1 cellular context compared by ENCODE assay signal in the genomic region with DNA sequence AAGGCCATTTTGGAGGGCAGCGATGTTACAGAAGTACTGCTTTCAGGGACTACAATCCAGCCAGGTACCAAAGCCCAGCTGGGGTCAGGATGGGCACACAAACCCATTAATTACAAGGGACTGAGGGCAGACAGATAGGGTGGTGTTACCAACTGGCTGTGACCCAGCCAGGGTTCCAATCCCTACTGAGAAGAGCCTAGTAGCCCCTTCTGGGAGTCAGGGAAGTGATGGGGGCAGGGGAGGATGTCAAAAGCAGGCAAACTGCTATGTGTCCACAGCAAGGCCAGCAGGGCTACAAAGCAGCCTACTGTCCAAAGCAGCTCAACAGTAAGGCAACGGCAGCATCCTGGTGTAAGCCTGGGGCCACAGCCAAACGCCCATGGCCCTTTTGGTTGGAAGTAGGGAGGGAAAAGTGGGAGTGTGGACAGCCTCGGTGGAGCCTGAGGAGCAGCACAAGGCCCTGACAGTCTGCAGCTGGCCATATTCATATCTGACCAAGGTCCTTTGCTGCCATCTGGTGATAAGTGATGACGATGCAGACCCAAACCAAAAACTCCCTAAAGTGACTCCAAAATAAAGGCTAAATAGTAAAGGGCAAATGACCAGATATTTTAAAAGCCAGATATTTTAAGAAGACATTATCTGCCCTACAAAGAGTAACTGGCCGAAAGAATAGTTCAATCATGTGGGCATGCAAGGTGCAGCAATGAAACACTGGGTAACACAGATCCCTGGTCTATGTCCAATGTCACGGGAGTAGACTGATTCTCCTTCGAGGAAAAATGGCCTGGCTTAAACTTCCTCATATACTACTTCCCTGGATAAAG.
TF ChIP-seq lines count a peak whose summit lies in the region.

No MANE protein-coding gene starts in this region.

TF ChIP-seq in HCT116, 20 proteins besides CTCF, POLR2A, EP300 and RAD21 (continued from another document):
- TF ChIP-seq, protein P1, sequence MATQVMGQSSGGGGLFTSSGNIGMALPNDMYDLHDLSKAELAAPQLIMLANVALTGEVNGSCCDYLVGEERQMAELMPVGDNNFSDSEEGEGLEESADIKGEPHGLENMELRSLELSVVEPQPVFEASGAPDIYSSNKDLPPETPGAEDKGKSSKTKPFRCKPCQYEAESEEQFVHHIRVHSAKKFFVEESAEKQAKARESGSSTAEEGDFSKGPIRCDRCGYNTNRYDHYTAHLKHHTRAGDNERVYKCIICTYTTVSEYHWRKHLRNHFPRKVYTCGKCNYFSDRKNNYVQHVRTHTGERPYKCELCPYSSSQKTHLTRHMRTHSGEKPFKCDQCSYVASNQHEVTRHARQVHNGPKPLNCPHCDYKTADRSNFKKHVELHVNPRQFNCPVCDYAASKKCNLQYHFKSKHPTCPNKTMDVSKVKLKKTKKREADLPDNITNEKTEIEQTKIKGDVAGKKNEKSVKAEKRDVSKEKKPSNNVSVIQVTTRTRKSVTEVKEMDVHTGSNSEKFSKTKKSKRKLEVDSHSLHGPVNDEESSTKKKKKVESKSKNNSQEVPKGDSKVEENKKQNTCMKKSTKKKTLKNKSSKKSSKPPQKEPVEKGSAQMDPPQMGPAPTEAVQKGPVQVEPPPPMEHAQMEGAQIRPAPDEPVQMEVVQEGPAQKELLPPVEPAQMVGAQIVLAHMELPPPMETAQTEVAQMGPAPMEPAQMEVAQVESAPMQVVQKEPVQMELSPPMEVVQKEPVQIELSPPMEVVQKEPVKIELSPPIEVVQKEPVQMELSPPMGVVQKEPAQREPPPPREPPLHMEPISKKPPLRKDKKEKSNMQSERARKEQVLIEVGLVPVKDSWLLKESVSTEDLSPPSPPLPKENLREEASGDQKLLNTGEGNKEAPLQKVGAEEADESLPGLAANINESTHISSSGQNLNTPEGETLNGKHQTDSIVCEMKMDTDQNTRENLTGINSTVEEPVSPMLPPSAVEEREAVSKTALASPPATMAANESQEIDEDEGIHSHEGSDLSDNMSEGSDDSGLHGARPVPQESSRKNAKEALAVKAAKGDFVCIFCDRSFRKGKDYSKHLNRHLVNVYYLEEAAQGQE (IDR thresholded peaks at IDR 0.05; ENCODE audit: low read depth) = no peak
- no peak for TF ChIP-seq JUND (IDR thresholded peaks at IDR 0.05)
- TF ChIP-seq, protein P2, sequence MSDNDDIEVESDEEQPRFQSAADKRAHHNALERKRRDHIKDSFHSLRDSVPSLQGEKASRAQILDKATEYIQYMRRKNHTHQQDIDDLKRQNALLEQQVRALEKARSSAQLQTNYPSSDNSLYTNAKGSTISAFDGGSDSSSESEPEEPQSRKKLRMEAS (IDR thresholded peaks at IDR 0.05) = no peak
- TF ChIP-seq ZFX (IDR thresholded peaks at IDR 0.05) = no peak
- no peak for TF ChIP-seq ELF1 (IDR thresholded peaks at IDR 0.05; ENCODE audit: borderline replicate concordance, low read depth)
- TF ChIP-seq EZH2 (IDR thresholded peaks at IDR 0.05) = no peak
- no peak for TF ChIP-seq FOSL1 (IDR thresholded peaks at IDR 0.05; ENCODE audit: low read depth)
- TF ChIP-seq TCF7L2 (IDR thresholded peaks at IDR 0.05; ENCODE audit: borderline replicate concordance, extremely low read depth, insufficient read depth, insufficient read length) = no peak
- no peak for TF ChIP-seq CBX3 (IDR thresholded peaks at IDR 0.05; ENCODE audit: low read depth)
- TF ChIP-seq ATF3 (IDR thresholded peaks at IDR 0.05) = no peak
- TF ChIP-seq POLR2AphosphoS5 (IDR thresholded peaks at IDR 0.05; ENCODE audit: low read depth, low read length) = no peak
TF ChIP-seq in HCT116: peak in this region for 0.
